11 cellular contexts compared by ENCODE assay signal in the genomic region with DNA sequence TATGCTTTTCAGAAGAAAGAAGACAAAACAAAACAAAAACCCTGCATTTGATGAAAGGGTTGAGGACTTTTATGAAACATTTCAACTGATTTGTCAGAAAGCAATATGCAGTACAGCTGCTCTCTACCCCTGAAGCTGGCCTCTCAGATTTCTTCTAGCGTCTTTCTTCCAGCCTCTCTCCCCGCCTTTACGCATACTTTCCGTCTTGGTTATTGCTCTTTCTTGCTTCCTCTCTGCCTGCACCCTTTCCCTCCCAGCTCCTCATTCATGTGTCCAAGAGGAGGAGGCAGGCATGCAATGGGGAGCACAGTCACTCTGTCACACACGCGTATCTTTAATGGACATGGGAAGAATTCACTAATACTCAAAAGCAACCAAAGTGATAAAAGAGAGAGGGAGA.
DNase-seq lines count a peak whose midpoint lies in the region; ATAC-seq and TF ChIP-seq lines count a peak whose summit lies in the region.
"Had no signal": no experiment of that assay in that cellular context is flagged by ENCODE, and none has a peak within 500 bp of the region (broad histone marks: within the 10 kb centered on the region; RNA-seq: fewer than 3 reads in every experiment).

No MANE protein-coding gene starts in this region.

- H3K36me3 ChIP-seq in effector memory CD4-positive, alpha-beta T cell (ENCODE audit: control insufficient read depth, insufficient read depth, low read length): no peaks in the 10 kb centered on the region

- no peaks in the 10 kb centered on the region for H3K9me3 ChIP-seq in effector memory CD4-positive, alpha-beta T cell (ENCODE audit: control insufficient read depth, low read length)

- H3K36me3 Mint-ChIP-seq in osteocyte (ENCODE audit: unreplicated experiment): peaks cover 5% of the 10 kb centered on the region

- peak overlapping the region; percentile 95 for H3K27ac Mint-ChIP-seq in osteocyte (ENCODE audit: unreplicated experiment)

- H3K27me3 ChIP-seq in effector memory CD4-positive, alpha-beta T cell (replicated peaks; ENCODE audit: control insufficient read depth, insufficient read depth, low read length, poor library complexity, severe bottlenecking): no peaks in the 10 kb centered on the region

- no peaks in the 10 kb centered on the region for H3K27me3 Mint-ChIP-seq in osteocyte (ENCODE audit: unreplicated experiment)

- H3K4me1 ChIP-seq in effector memory CD4-positive, alpha-beta T cell (ENCODE audit: control insufficient read depth, insufficient read depth, low read length, poor library complexity, severe bottlenecking): no peaks in the 10 kb centered on the region

- peak overlapping the region in 1 of 2 donors; percentile 30 for H3K4me3 ChIP-seq in foreskin fibroblast (ENCODE audit: low read depth in 1 of 2, low read length in 2 of 2)
- no peak overlapping the region for H3K4me3 ChIP-seq in effector memory CD4-positive, alpha-beta T cell (ENCODE audit: insufficient read depth, low read depth, low read length, poor library complexity, severe bottlenecking)

- peaks cover 74% of the 10 kb centered on the region for H3K4me1 Mint-ChIP-seq in osteocyte (ENCODE audit: unreplicated experiment)
- H3K4me1 Mint-ChIP-seq: naive B cell had no signal

- H3K4me3 Mint-ChIP-seq in osteocyte (ENCODE audit: unreplicated experiment): peak overlapping the region; percentile 10

- DNase-seq in A172 (ENCODE audit: low spot score) (peak; percentile 23), foreskin fibroblast (peak; percentile 80 to 90), osteocyte (ENCODE audit: extremely low spot score, unreplicated experiment) (no peak), KG1 (lab: John Stamatoyannopoulos, UW) (no peak)
- DNase-seq in activated CD4-positive, alpha-beta T cell treated with anti-CD3 and anti-CD28 coated beads for 1 hour: no peak
- DNase-seq in effector memory CD4-positive, alpha-beta T cell: no peak
- DNase-seq: activated gamma-delta T cell treated with Interleukin-2 at 50 U/mL for 16 hours, MM.1S, naive B cell had no signal

- peaks cover 12% of the 10 kb centered on the region for H3K9me3 Mint-ChIP-seq in osteocyte (ENCODE audit: unreplicated experiment)

- no peak overlapping the region for H3K27ac ChIP-seq in effector memory CD4-positive, alpha-beta T cell (ENCODE audit: insufficient read depth, low read length, poor library complexity, severe bottlenecking)

- TF ChIP-seq CTCF in foreskin fibroblast (IDR thresholded peaks at IDR 0.05; ENCODE audit: low read depth, low read length) (no peak), osteocyte (IDR thresholded peaks at IDR 0.05) (no peak)

- ATAC-seq in HG02642 (IDR thresholded peaks at IDR 0.05; ENCODE audit: poor library complexity, unreplicated experiment): no peak

TF ChIP-seq in PFSK-1, 5 proteins besides CTCF, POLR2A, EP300 and RAD21:
- no peak for TF ChIP-seq SIN3A (IDR thresholded peaks at IDR 0.05; ENCODE audit: borderline replicate concordance, insufficient read depth, low read length)
- peak; percentile 46 for TF ChIP-seq POLR2AphosphoS5 (IDR thresholded peaks at IDR 0.05; ENCODE audit: low read depth, low read length)
- no peak for TF ChIP-seq TAF1 (IDR thresholded peaks at IDR 0.05; ENCODE audit: borderline replicate concordance, insufficient read depth, low read length)

Comparison
In these comparisons a context has a peak if more than half of its experiments do, and no peak if none do; other contexts are left out.
1. DNase-seq: peak in A172 (single experiment) and foreskin fibroblast (2 of 2); none in osteocyte (single experiment), activated CD4-positive, alpha-beta T cell treated with anti-CD3 and anti-CD28 coated beads for 1 hour (single experiment), effector memory CD4-positive, alpha-beta T cell (0 of 3) and KG1 (single experiment).